Comparison of ENCODE assay signal across 23 cellular contexts in genomic region chr7:73994761-73995160, GRCh38. TPM values are rescaled to one million over a fixed set of nuclear protein-coding genes. Genes with fewer than 3 reads are reported as not detected.
A peak's percentile ranks its signal among the peaks of the same experiment; 100 is the strongest.
DNase-seq lines count a peak whose midpoint lies in the region; ATAC-seq and TF ChIP-seq lines count a peak whose summit lies in the region.
"Had no signal": no experiment of that assay in that cellular context is flagged by ENCODE, and none has a peak within 500 bp of the region (broad histone marks: within the 10 kb centered on the region; RNA-seq: fewer than 3 reads in every experiment).

No MANE protein-coding gene starts in this region.

- H3K9me1 ChIP-seq in IMR-90 (ENCODE audit: insufficient read depth, low read length) = peaks cover 8% of the 10 kb centered on the region

- peaks cover 7% of the 10 kb centered on the region for H3K36me3 Mint-ChIP-seq in chondrocyte (ENCODE audit: low read depth)
- H3K36me3 Mint-ChIP-seq: CD4-positive, alpha-beta memory T cell had no signal

- TF ChIP-seq RAD21 in IMR-90 (IDR thresholded peaks at IDR 0.05; ENCODE audit: low read length) = no peak

- H3K4ac ChIP-seq in IMR-90 (ENCODE audit: low read depth, low read length) (peak overlapping the region; percentile 44), neuronal stem cell (ENCODE audit: low read length) (no peak overlapping the region)

- no peak overlapping the region for H3K4me3 ChIP-seq in IMR-90 (ENCODE audit: insufficient read depth, low read depth, low read length)
- H3K4me3 ChIP-seq in osteoblast (ENCODE audit: insufficient read depth, low read length) = no peak overlapping the region
- no peak overlapping the region for H3K4me3 ChIP-seq in transverse colon
- no peak overlapping the region for H3K4me3 ChIP-seq in neuronal stem cell (ENCODE audit: low read length in 2 of 2)

- no peak for TF ChIP-seq POLR2A in IMR-90 (IDR thresholded peaks at IDR 0.05; ENCODE audit: low read depth, low read length)
- TF ChIP-seq POLR2A in transverse colon (IDR thresholded peaks at IDR 0.05) = no peak

- H3K4me1 Mint-ChIP-seq in chondrocyte (ENCODE audit: low read depth) = peaks cover 65% of the 10 kb centered on the region
- H3K4me1 Mint-ChIP-seq: CD4-positive, alpha-beta memory T cell; IgD-negative memory B cell had no signal

- H3K14ac ChIP-seq in IMR-90 (replicated peaks; ENCODE audit: low read depth, low read length) (0 out of 2 replicates have a peak overlapping the region, but pooled peaks have one; percentile 8), neuronal stem cell (ENCODE audit: low read length) (no peak overlapping the region)

- H3K9me3 Mint-ChIP-seq in chondrocyte (ENCODE audit: low read depth) = peaks cover 18% of the 10 kb centered on the region

- H3K27ac ChIP-seq in IMR-90 (ENCODE audit: insufficient read depth, low read length) (peak overlapping the region; percentile 84; the same call in 1 of the 2 replicates), osteoblast (ENCODE audit: low read depth, low read length) (peak overlapping the region; percentile 41), transverse colon (peak overlapping the region in 3 of 4 donors; percentile 7 to 43 (median 41)), neuronal stem cell (replicated peaks; ENCODE audit: low read length) (no peak overlapping the region)

- H2BK20ac ChIP-seq in IMR-90 (ENCODE audit: low read depth, low read length) = peak overlapping the region; percentile 72; the same call in 1 of the 2 replicates

- peaks cover 4% of the 10 kb centered on the region for H3K9me3 ChIP-seq in IMR-90 (ENCODE audit: control insufficient read depth, insufficient read depth, low read length)
- peaks cover 6% of the 10 kb centered on the region for H3K9me3 ChIP-seq in osteoblast (ENCODE audit: low read depth, low read length)
- peaks cover 5 to 12% of the 10 kb centered on the region in 2 donors for H3K9me3 ChIP-seq in transverse colon
- peaks cover 0 to 3% of the 10 kb centered on the region in 2 donors for H3K9me3 ChIP-seq in neuronal stem cell (replicated peaks in 1 of 2; ENCODE audit: control insufficient read depth in 2 of 2, insufficient read depth in 1 of 2, low read depth in 1 of 2, low read length in 2 of 2)

- TF ChIP-seq EP300 in transverse colon (IDR thresholded peaks at IDR 0.05; ENCODE audit: low read depth) = no peak

- peak overlapping the region; percentile 56; the same call in 1 of the 2 replicates for H2BK120ac ChIP-seq in IMR-90 (ENCODE audit: low read depth, low read length)
- no peak overlapping the region for H2BK120ac ChIP-seq in neuronal stem cell (ENCODE audit: low read depth, low read length)

- no peak overlapping the region for H3K56ac ChIP-seq in IMR-90 (ENCODE audit: extremely low read depth, insufficient read depth, low read length)

- H3K27me3 Mint-ChIP-seq in chondrocyte (ENCODE audit: low read depth) = no peaks in the 10 kb centered on the region

- intact Hi-C loops in IMR-90 (cut with micrococcal nuclease) = no loop called here
- intact Hi-C loops in transverse colon (cut with DNase I; ENCODE audit: low total_unique reads) = no loop called here

- no peaks in the 10 kb centered on the region for H3K36me3 ChIP-seq in IMR-90 (ENCODE audit: control insufficient read depth, insufficient read depth, low read length)
- no peaks in the 10 kb centered on the region for H3K36me3 ChIP-seq in osteoblast (ENCODE audit: insufficient read depth, low read length)
- no peaks in the 10 kb centered on the region for H3K36me3 ChIP-seq in transverse colon
- no peaks in the 10 kb centered on the region for H3K36me3 ChIP-seq in neuronal stem cell (replicated peaks in 1 of 2; ENCODE audit: control insufficient read depth in 2 of 2, insufficient read depth in 2 of 2, low read length in 2 of 2)

- H3K18ac ChIP-seq in IMR-90 (ENCODE audit: low read depth, low read length) = no peak overlapping the region; the same call in 1 of the 2 replicates
- H3K18ac ChIP-seq in neuronal stem cell (ENCODE audit: low read length) = no peak overlapping the region

- dilution Hi-C loops in IMR-90 (cut with HindIII; ENCODE audit: low sequenced_read_pairs, unreplicated experiment) = no loop called here

- H3K27me3 ChIP-seq in IMR-90 (ENCODE audit: control insufficient read depth, insufficient read depth, low read length) (no peaks in the 10 kb centered on the region), osteoblast (ENCODE audit: insufficient read depth, low read length) (no peaks in the 10 kb centered on the region), transverse colon (no peaks in the 10 kb centered on the region), neuronal stem cell (ENCODE audit: control insufficient read depth in 3 of 3, insufficient read depth in 3 of 3, low read depth in 1 of 3, low read length in 3 of 3) (no peaks in the 10 kb centered on the region)

- H2AK9ac ChIP-seq in IMR-90 (replicated peaks; ENCODE audit: low read depth, low read length, poor library complexity) = no peak overlapping the region

- H3K79me1 ChIP-seq in IMR-90 (ENCODE audit: low read depth in 1 of 2, low read length in 2 of 2) (no peaks in the 10 kb centered on the region; a peak in 1 of 4 replicates), neuronal stem cell (ENCODE audit: low read depth, low read length) (no peaks in the 10 kb centered on the region)

- CTCF ChIA-PET in IMR-90 (lab: Yijun Ruan, JAX) = no interaction called here

- no peak overlapping the region for H3K4me3 Mint-ChIP-seq in chondrocyte (ENCODE audit: unreplicated experiment)
- H3K4me3 Mint-ChIP-seq: CD4-positive, alpha-beta memory T cell; IgD-negative memory B cell had no signal

- no peak for TF ChIP-seq CTCF in IMR-90 (conservative IDR thresholded peaks at IDR 0.05; ENCODE audit: low read depth, low read length)
- no peak for TF ChIP-seq CTCF in chondrocyte (IDR thresholded peaks at IDR 0.05)
- no peak for TF ChIP-seq CTCF in osteoblast (IDR thresholded peaks at IDR 0.05; ENCODE audit: extremely low read depth, low read depth, low read length)
- no peak for TF ChIP-seq CTCF in transverse colon (IDR thresholded peaks at IDR 0.05)
- no peak for TF ChIP-seq CTCF in GM20000 (IDR thresholded peaks at IDR 0.05; ENCODE audit: extremely low read depth, missing control alignments)

- H2AK5ac ChIP-seq in IMR-90 (ENCODE audit: low read depth, low read length) = peak overlapping the region; percentile 51; the same call in 1 of the 2 replicates
- no peak overlapping the region for H2AK5ac ChIP-seq in neuronal stem cell (ENCODE audit: low read depth, low read length)

- no TSS peak for BruUV-seq in IMR-90 (replicated peaks; lab: Mats Ljungman, UMichigan)

- POLR2A ChIA-PET in IMR-90 (lab: Charles Lee; ENCODE audit: unreplicated experiment) = no interaction called here

- ATAC-seq in IMR-90 (ENCODE audit: low read depth) = no peak
- ATAC-seq in HG02798 (IDR thresholded peaks at IDR 0.05; ENCODE audit: poor library complexity, unreplicated experiment) = no peak
- ATAC-seq: PC-3, Right ventricle myocardium inferior had no signal

- DNase-seq in IMR-90 (no peak), chondrocyte (ENCODE audit: low spot score) (no peak), osteoblast (ENCODE audit: insufficient read length, low spot score, missing footprints) (no peak), transverse colon (no peak), neuronal stem cell (ENCODE audit: low spot score) (no peak), GM20000 (ENCODE audit: low spot score) (no peak), AG20443 (ENCODE audit: low spot score) (no peak)
- DNase-seq: C1 segment of cervical spinal cord; CD4-positive, alpha-beta memory T cell; COR-L47; HCEC 1CT; NCI-H1048; NCI-H1417; NCI-H187; NCI-H2171 treated with DMSO at 0.1 percent for 48 hours; NCI-H345; NCI-H510A treated with DMSO at 0.1 percent for 48 hours; NCI-H774; NK-92 treated with Interleukin-12 subunit alpha and Interleukin-12 subunit beta, amount 100 ng/mL, for 24 hours had no signal

- H2BK15ac ChIP-seq in IMR-90 (ENCODE audit: low read depth, low read length) = 0 out of 3 replicates have a peak overlapping the region, but pooled peaks have one; percentile 76
- no peak overlapping the region for H2BK15ac ChIP-seq in neuronal stem cell (ENCODE audit: low read length)

- H3K23ac ChIP-seq in IMR-90 (ENCODE audit: low read depth, low read length) = no peak overlapping the region
- H3K23ac ChIP-seq in neuronal stem cell (ENCODE audit: low read depth, low read length, poor library complexity) = no peak overlapping the region

- H4K91ac ChIP-seq in IMR-90 (ENCODE audit: insufficient read depth, low read depth, low read length) (peak overlapping the region; percentile 45; the same call in 1 of the 2 replicates), neuronal stem cell (ENCODE audit: low read depth, low read length, poor library complexity) (no peak overlapping the region)

- H2AFZ ChIP-seq in IMR-90 (replicated peaks; ENCODE audit: low read length, poor library complexity) (no peak overlapping the region), osteoblast (ENCODE audit: low read length) (no peak overlapping the region), neuronal stem cell (ENCODE audit: low read length) (no peak overlapping the region)

- H2BK12ac ChIP-seq in neuronal stem cell (ENCODE audit: low read length) = no peak overlapping the region

- H4K5ac ChIP-seq in IMR-90 (ENCODE audit: low read depth, low read length) = no peak overlapping the region

- no peaks in the 10 kb centered on the region for H3K79me2 ChIP-seq in osteoblast (ENCODE audit: insufficient read depth, low read length)

- no peak overlapping the region for H3K4me2 ChIP-seq in IMR-90 (ENCODE audit: low read depth, low read length)
- no peak overlapping the region for H3K4me2 ChIP-seq in osteoblast (ENCODE audit: insufficient read depth, low read length)
- H3K4me2 ChIP-seq in neuronal stem cell (ENCODE audit: insufficient read depth, low read length, poor library complexity, severe bottlenecking) = no peak overlapping the region

- H4K20me1 ChIP-seq in IMR-90 (ENCODE audit: insufficient read depth, low read length) (0 out of 2 replicates have a peak, but pooled peaks cover 3% of the 10 kb centered on the region), osteoblast (ENCODE audit: insufficient read depth, low read length) (no peaks in the 10 kb centered on the region)

- H4K8ac ChIP-seq in IMR-90 (ENCODE audit: low read depth in 2 of 2, low read length in 2 of 2) (peak overlapping the region; percentile 37 to 40; a peak in 2 of 4 replicates), neuronal stem cell (ENCODE audit: low read depth, low read length) (no peak overlapping the region)

- H3K4me1 ChIP-seq in IMR-90 (ENCODE audit: control insufficient read depth, insufficient read depth, low read length) = peaks cover 20% of the 10 kb centered on the region
- peaks cover 19% of the 10 kb centered on the region for H3K4me1 ChIP-seq in osteoblast (ENCODE audit: insufficient read depth, low read length)
- peaks cover 11 to 39% (median 29%) of the 10 kb centered on the region in 4 donors for H3K4me1 ChIP-seq in transverse colon
- H3K4me1 ChIP-seq in neuronal stem cell (ENCODE audit: control insufficient read depth in 2 of 2, insufficient read depth in 1 of 2, low read depth in 1 of 2, low read length in 2 of 2) = no peaks in the 10 kb centered on the region

- in situ Hi-C loops in IMR-90 (cut with MboI; ENCODE audit: low sequenced_read_pairs) = no loop called here
- in situ Hi-C loops in transverse colon (cut with MboI; ENCODE audit: low pct_ligation_motif_present in 1 of 4, low pct_unique_long_range_greater_than_20kb in 1 of 4, low sequenced_read_pairs in 3 of 4) = no loop called here

- H3K9ac ChIP-seq in IMR-90 (ENCODE audit: low read depth, low read length) (no peak overlapping the region), neuronal stem cell (ENCODE audit: low read depth, low read length, poor library complexity) (no peak overlapping the region)

- peak overlapping the region; percentile 30 for H2BK5ac ChIP-seq in IMR-90 (ENCODE audit: low read depth, low read length, poor library complexity, severe bottlenecking)
- no peak overlapping the region for H2BK5ac ChIP-seq in neuronal stem cell (ENCODE audit: low read length)

- H3K27ac Mint-ChIP-seq in chondrocyte (ENCODE audit: unreplicated experiment) = peak overlapping the region; percentile 94
- H3K27ac Mint-ChIP-seq: CD4-positive, alpha-beta memory T cell; IgD-negative memory B cell had no signal

RNA-seq across cellular contexts. Expression of gene ELN, which starts 33.2 kb away (rescaled TPM):
- total RNA-seq in IMR-90 (2012; rRNA removed) (1.9 and 2.2 TPM in 2 replicates), chondrocyte (8,224 to 15,554 TPM (median 15,093 TPM) in 3 replicates), osteoblast (69.1 and 113 TPM in 2 replicates), transverse colon (100 to 1,000 TPM in 1 of 4 donors, 10 to 100 TPM in 2, 1 to 10 TPM in 1; 8.4 to 147 (median 25.8) TPM)
- 14.3 and 15.3 TPM in 2 replicates for polyA plus RNA-seq in IMR-90 (2012; rRNA removed)
- 9.6 and 12.3 TPM in 2 replicates for polyA plus RNA-seq in IMR-90 (2012; cell fraction: cytosol; rRNA removed)
- polyA plus RNA-seq in IMR-90 (2012; cell fraction: nucleus; rRNA removed; ENCODE audit: low replicate concordance) = 5.9 and 15.2 TPM in 2 replicates
- polyA plus RNA-seq in neuronal stem cell (2013, experiment 1 of 2) = 2.9 TPM
- polyA plus RNA-seq in neuronal stem cell (2013, experiment 2 of 2) = 3.1 TPM
- total RNA-seq: CD4-positive, alpha-beta memory T cell had no signal
- polyA plus RNA-seq: CD4-positive, alpha-beta memory T cell; IgD-negative memory B cell had no signal

Comparison
In these comparisons a context has a peak if more than half of its experiments do, and no peak if none do; other contexts are left out.
1. RNA of gene ELN, which starts 33.2 kb away (total RNA-seq): 8,224 to 15,554 TPM in chondrocyte; 69.1 to 113 TPM in osteoblast, 8.4 to 147 TPM in transverse colon and 1.9 to 2.2 TPM in IMR-90; every median in the first group is over 10 times any median in the second.